13 cellular contexts compared by ENCODE assay signal in genomic region chr3:26997226-26997625, GRCh38.
A peak's percentile ranks its signal among the peaks of the same experiment; 100 is the strongest.
DNase-seq lines count a peak whose midpoint lies in the region; ATAC-seq and TF ChIP-seq lines count a peak whose summit lies in the region.
"Had no signal": no experiment of that assay in that cellular context is flagged by ENCODE, and none has a peak within 500 bp of the region (broad histone marks: within the 10 kb centered on the region; RNA-seq: fewer than 3 reads in every experiment).

No MANE protein-coding gene starts in this region.

- DNase-seq in DMS53 treated with DMSO at 0.1 percent for 48 hours (lab: John Stamatoyannopoulos, UW; ENCODE audit: unreplicated experiment) (peak; percentile 0), myocyte (ENCODE audit: low read depth) (peak; percentile 52)
- no peak for DNase-seq in activated T-cell treated with anti-CD3 and anti-CD28 coated beads, Interleukin-2, amount 50 U/mL, for 1 hour
- DNase-seq in stimulated activated CD4-positive, alpha-beta T cell treated with anti-CD3 and anti-CD28 coated beads, Interleukin-15, amount 100 ng/mL, for 24 hours = no peak
- DNase-seq: ACHN; CD4-positive, alpha-beta T cell; DMS153; GM23248 had no signal

- H3K27me3 ChIP-seq in OCI-LY3 (ENCODE audit: low read depth, low read length) = no peaks in the 10 kb centered on the region

- H3K4me2 ChIP-seq in OCI-LY3 (ENCODE audit: low read length) = peak overlapping the region; percentile 53; the same call in 1 of the 2 replicates

- no peak overlapping the region for H2AFZ ChIP-seq in OCI-LY3 (ENCODE audit: low read depth, low read length)
- H2AFZ ChIP-seq: GM23248 had no signal

- H3K9me3 ChIP-seq in OCI-LY3 (ENCODE audit: insufficient read depth, low read length) = no peaks in the 10 kb centered on the region
- H3K9me3 ChIP-seq: HAP-1 had no signal

- H3K9ac ChIP-seq in OCI-LY3 (ENCODE audit: low read length) = no peak overlapping the region
- H3K9ac ChIP-seq: GM23248 had no signal

- ATAC-seq in GM19397 (IDR thresholded peaks at IDR 0.05; ENCODE audit: unreplicated experiment) = no peak
- ATAC-seq: HepG2 had no signal

- no peaks in the 10 kb centered on the region for H4K20me1 ChIP-seq in OCI-LY3 (ENCODE audit: insufficient read depth, low read length)

- H3K27ac ChIP-seq in OCI-LY3 (ENCODE audit: low read length) = peak overlapping the region; percentile 38
- H3K27ac ChIP-seq: C4-2B, GM23248 had no signal

- TF ChIP-seq CTCF in OCI-LY3 (IDR thresholded peaks at IDR 0.05; ENCODE audit: low read depth, low read length) = no peak

- H3K79me2 ChIP-seq in OCI-LY3 (ENCODE audit: low read length) = no peaks in the 10 kb centered on the region

- no peak overlapping the region for H3K4me3 ChIP-seq in OCI-LY3 (ENCODE audit: low read length)
- H3K4me3 ChIP-seq: GM23248, HAP-1 had no signal

- H3K4me1 ChIP-seq in OCI-LY3 (ENCODE audit: low read length) = peaks cover 39% of the 10 kb centered on the region
- H3K4me1 ChIP-seq: HAP-1 had no signal

- H3K36me3 ChIP-seq in OCI-LY3 (replicated peaks; ENCODE audit: low read depth, low read length) = no peaks in the 10 kb centered on the region
- H3K36me3 ChIP-seq: HAP-1 had no signal

Comparison
In these comparisons a context has a peak if more than half of its experiments do, and no peak if none do; other contexts are left out.
1. DNase-seq: peak in DMS53 treated with DMSO at 0.1 percent for 48 hours (single experiment) and myocyte (single experiment); none in activated T-cell treated with anti-CD3 and anti-CD28 coated beads, Interleukin-2, amount 50 U/mL, for 1 hour (single experiment) and stimulated activated CD4-positive, alpha-beta T cell treated with anti-CD3 and anti-CD28 coated beads, Interleukin-15, amount 100 ng/mL, for 24 hours (single experiment).